Comparison of ENCODE assay signal across 15 cellular contexts in the genomic region with DNA sequence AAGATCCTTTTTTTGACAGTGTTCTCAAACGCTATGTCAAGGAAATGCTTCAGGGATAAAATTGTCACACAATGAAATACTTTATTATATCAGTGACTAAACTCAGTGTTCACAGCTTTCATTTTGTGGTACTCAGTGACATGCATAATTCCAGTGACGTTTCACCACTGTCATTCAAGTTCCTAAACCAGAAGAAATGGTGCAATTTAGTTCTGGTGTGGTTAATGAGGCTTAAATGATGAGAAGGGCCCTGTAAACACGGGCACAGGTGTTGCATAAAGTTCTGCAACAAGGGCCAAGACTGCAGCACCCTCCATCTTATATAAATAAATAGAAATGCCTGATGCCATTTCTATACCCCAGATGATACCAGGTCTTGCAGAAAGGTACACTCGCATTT.
"Had no signal": no experiment of that assay in that cellular context is flagged by ENCODE, and none has a peak within 500 bp of the region (broad histone marks: within the 10 kb centered on the region; RNA-seq: fewer than 3 reads in every experiment).

No MANE protein-coding gene starts in this region.

- H3K9me3 ChIP-seq: heart left ventricle, pancreas, prostate gland, sigmoid colon, thoracic aorta, transverse colon had no signal

- H3K4me1 ChIP-seq: heart left ventricle, pancreas, prostate gland, sigmoid colon, transverse colon had no signal

- H3K27me3 ChIP-seq: neural progenitor cell, pancreas, sigmoid colon, transverse colon had no signal

- DNase-seq: cortex of kidney; effector CD8-positive, alpha-beta T cell; heart left ventricle; sigmoid colon; stimulated activated CD4-positive, alpha-beta T cell treated with anti-CD3 and anti-CD28 coated beads, Interleukin-2, amount 100 ng/mL, for 24 hours; stimulated activated CD4-positive, alpha-beta T cell treated with anti-CD3 and anti-CD28 coated beads, Interleukin-4, amount 100 ng/mL, for 4 hours; stimulated activated naive B cell treated with anti-CD40 and anti-IgM and Interleukin-4, amounts not matched to agents 10 μg/mL and 1 μg/mL and 100 μg/mL, for 72 hours; stimulated activated naive CD8-positive, alpha-beta T cell treated with anti-CD3 and anti-CD28 coated beads, Interleukin-15, amount 100 ng/mL, for 72 hours; transverse colon had no signal

- H2AFZ ChIP-seq: neural progenitor cell had no signal

- H3K36me3 ChIP-seq: heart left ventricle, neural progenitor cell, pancreas, prostate gland, sigmoid colon, thoracic aorta, transverse colon had no signal

- H3K9ac ChIP-seq: neural progenitor cell had no signal

- H3K27ac ChIP-seq: heart left ventricle, neural progenitor cell, pancreas, prostate gland, sigmoid colon, skin epidermis, thoracic aorta, transverse colon had no signal

- H3K4me3 ChIP-seq: dorsolateral prefrontal cortex, heart left ventricle, neural progenitor cell, pancreas, prostate gland, sigmoid colon, skin epidermis, thoracic aorta, transverse colon had no signal

- H3K4me2 ChIP-seq: neural progenitor cell had no signal
